11 cellular contexts compared by ENCODE assay signal in the genomic region with DNA sequence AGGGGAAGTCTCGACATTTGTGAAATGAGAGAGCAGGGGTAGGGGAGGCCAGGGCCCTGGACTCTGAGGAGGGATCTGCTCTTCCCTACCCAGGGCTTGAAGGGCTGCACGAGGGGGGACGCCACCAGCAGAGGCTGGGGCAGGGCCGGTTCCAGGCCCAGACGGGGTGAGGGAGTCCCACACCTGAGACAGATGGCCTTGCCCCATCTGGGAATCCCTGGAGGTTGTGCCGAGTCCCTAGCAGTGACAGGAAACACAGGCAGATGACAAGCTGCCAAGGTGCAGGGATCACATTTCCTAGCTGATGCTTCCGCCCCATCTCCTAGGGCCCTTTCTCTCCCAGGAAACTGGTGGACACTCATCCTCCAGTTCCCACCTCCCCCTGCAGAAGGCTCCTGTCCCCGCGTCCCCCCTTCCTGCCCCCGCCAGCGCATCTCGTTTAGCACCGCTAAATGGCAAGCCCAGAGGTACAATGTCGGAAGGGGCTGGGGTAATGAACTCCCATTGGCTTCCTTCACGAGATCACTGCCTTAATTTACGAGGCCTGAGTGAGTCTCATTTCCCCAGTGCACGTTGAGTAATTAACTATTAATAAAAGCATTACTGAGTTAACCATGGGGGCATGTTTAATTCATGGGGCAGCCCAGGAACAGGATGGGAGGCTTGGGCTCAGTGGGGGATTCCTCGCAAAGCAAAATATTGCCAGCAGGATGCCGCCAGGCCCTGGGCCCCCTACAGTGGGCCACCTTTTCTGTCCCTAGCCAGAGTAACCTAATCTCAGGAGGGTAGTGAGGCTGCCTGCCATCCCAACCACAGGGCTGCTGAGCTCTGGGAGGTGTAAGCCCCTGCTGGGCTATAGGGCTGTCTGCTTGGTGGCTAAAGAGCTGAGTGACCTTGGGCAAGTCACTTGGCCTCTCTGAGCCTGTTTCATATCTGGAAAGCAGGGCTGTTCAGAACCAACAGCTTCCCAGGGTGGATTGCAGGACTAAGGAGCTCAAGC. TPM values are rescaled to one million over a fixed set of nuclear protein-coding genes. Genes with fewer than 3 reads are reported as not detected.
DNase-seq lines count a peak whose midpoint lies in the region; ATAC-seq lines count a peak whose summit lies in the region.
"Had no signal": no experiment of that assay in that cellular context is flagged by ENCODE, and none has a peak within 500 bp of the region (broad histone marks: within the 10 kb centered on the region; RNA-seq: fewer than 3 reads in every experiment).

No MANE protein-coding gene starts in this region.

- H3K4me3 Mint-ChIP-seq in activated T-cell treated with anti-CD3 and anti-CD28 coated beads, Interleukin-2, amount 50 U/mL, for 72 hours: peak overlapping the region; percentile 70 to 79
- peak overlapping the region; percentile 24 to 60 (median 52) for H3K4me3 Mint-ChIP-seq in immature natural killer cell
- H3K4me3 Mint-ChIP-seq: nephron had no signal

- H3K27ac ChIP-seq in stomach smooth muscle (ENCODE audit: low read length): no peak overlapping the region

- H3K4me1 ChIP-seq in stomach smooth muscle (ENCODE audit: control insufficient read depth, insufficient read depth, low read length): peaks cover 14% of the 10 kb centered on the region

- H3K4me1 Mint-ChIP-seq in activated T-cell treated with anti-CD3 and anti-CD28 coated beads, Interleukin-2, amount 50 U/mL, for 72 hours (ENCODE audit: low read depth): peaks cover 14% of the 10 kb centered on the region
- peaks cover 11% of the 10 kb centered on the region in 2 donors for H3K4me1 Mint-ChIP-seq in immature natural killer cell

- H3K9ac ChIP-seq in stomach smooth muscle (ENCODE audit: low read length in 2 of 2): no peak overlapping the region

- DNase-seq in activated T-cell treated with anti-CD3 and anti-CD28 coated beads, Interleukin-2, amount 50 U/mL, for 72 hours: no peak
- no peak for DNase-seq in activated T-cell treated with anti-CD3 and anti-CD28 coated beads, Interleukin-2, amount 50 U/mL, for 48 hours
- DNase-seq in NCI-H82 (lab: John Stamatoyannopoulos, UW) (peak; percentile 70), immature natural killer cell (no peak), NOMO-1 treated with DMSO at 0.1 percent for 48 hours (lab: John Stamatoyannopoulos, UW; ENCODE audit: unreplicated experiment) (no peak)
- DNase-seq: activated naive CD4-positive, alpha-beta T cell treated with anti-CD3 and anti-CD28 coated beads, Interleukin-2, amount 10 ng/mL, durations not matched to agents 7 days and 5 days; NCI-H748 treated with DMSO at 0.1 percent for 48 hours had no signal

- H3K27ac Mint-ChIP-seq in activated T-cell treated with anti-CD3 and anti-CD28 coated beads, Interleukin-2, amount 50 U/mL, for 72 hours: no peak overlapping the region
- H3K27ac Mint-ChIP-seq in immature natural killer cell: peak overlapping the region in 1 of 6 donors; percentile 17
- H3K27ac Mint-ChIP-seq: activated naive CD4-positive, alpha-beta T cell treated with anti-CD3 and anti-CD28 coated beads, Interleukin-2, amount 10 ng/mL, durations not matched to agents 7 days and 5 days; nephron had no signal

- ATAC-seq in activated T-cell treated with anti-CD3 and anti-CD28 coated beads, Interleukin-2, amount 50 U/mL, for 72 hours (replicated peaks in 1 of 2): peak in 1 of 2 donors; percentile 36
- ATAC-seq in GM19467 (IDR thresholded peaks at IDR 0.05; ENCODE audit: unreplicated experiment): no peak
- ATAC-seq in HG03108 (IDR thresholded peaks at IDR 0.05; ENCODE audit: unreplicated experiment): no peak

- peaks cover 36 to 44% of the 10 kb centered on the region in 2 donors for H3K27me3 ChIP-seq in stomach smooth muscle (ENCODE audit: control insufficient read depth in 1 of 2, insufficient read depth in 2 of 2, low read length in 2 of 2)

- H3K36me3 ChIP-seq in stomach smooth muscle (ENCODE audit: control insufficient read depth in 2 of 2, insufficient read depth in 2 of 2, low read length in 2 of 2): peaks cover 0 to 2% of the 10 kb centered on the region in 2 donors

- peaks cover 15% of the 10 kb centered on the region for H3K27me3 Mint-ChIP-seq in activated T-cell treated with anti-CD3 and anti-CD28 coated beads, Interleukin-2, amount 50 U/mL, for 72 hours (ENCODE audit: low read depth)
- H3K27me3 Mint-ChIP-seq in immature natural killer cell (ENCODE audit: low read depth in 3 of 3): peaks cover 0 to 28% (median 3%) of the 10 kb centered on the region in 3 donors

- H3K4me3 ChIP-seq in stomach smooth muscle (ENCODE audit: low read length in 2 of 2): peak overlapping the region; percentile 22 to 40

- no peaks in the 10 kb centered on the region for H3K36me3 Mint-ChIP-seq in activated T-cell treated with anti-CD3 and anti-CD28 coated beads, Interleukin-2, amount 50 U/mL, for 72 hours (ENCODE audit: insufficient read depth in 2 of 2)
- peaks cover 0 to 3% (median 0%) of the 10 kb centered on the region in 3 donors for H3K36me3 Mint-ChIP-seq in immature natural killer cell

- H3K9me3 ChIP-seq in stomach smooth muscle (ENCODE audit: control insufficient read depth in 2 of 2, low read length in 2 of 2): no peaks in the 10 kb centered on the region

- no peaks in the 10 kb centered on the region for H3K9me3 Mint-ChIP-seq in activated T-cell treated with anti-CD3 and anti-CD28 coated beads, Interleukin-2, amount 50 U/mL, for 72 hours
- no peaks in the 10 kb centered on the region for H3K9me3 Mint-ChIP-seq in immature natural killer cell
- H3K9me3 Mint-ChIP-seq: activated naive CD4-positive, alpha-beta T cell treated with anti-CD3 and anti-CD28 coated beads, Interleukin-2, amount 10 ng/mL, durations not matched to agents 7 days and 5 days; nephron had no signal

RNA-seq across cellular contexts. Expression of a gene that starts 35.4 kb away (rescaled TPM):
- not detected for total RNA-seq in activated T-cell treated with anti-CD3 and anti-CD28 coated beads, Interleukin-2, amount 50 U/mL, for 72 hours
- polyA plus RNA-seq in immature natural killer cell: not detected
